In genomic region chr13:48731957-48732569, GRCh38 we compare ENCODE assay signal across 9 cellular contexts.
A peak's percentile ranks its signal among the peaks of the same experiment; 100 is the strongest.
DNase-seq lines count a peak whose midpoint lies in the region; ATAC-seq, FAIRE-seq and TF ChIP-seq lines count a peak whose summit lies in the region.
"Had no signal": no experiment of that assay in that cellular context is flagged by ENCODE, and none has a peak within 500 bp of the region (broad histone marks: within the 10 kb centered on the region; RNA-seq: fewer than 3 reads in every experiment).

No MANE protein-coding gene starts in this region.

- H3K23ac ChIP-seq in IMR-90 (ENCODE audit: low read depth, low read length): no peak overlapping the region
- no peak overlapping the region for H3K23ac ChIP-seq in H1 (ENCODE audit: insufficient read length)
- no peak overlapping the region for H3K23ac ChIP-seq in neuronal stem cell (ENCODE audit: low read depth, low read length, poor library complexity)

- no TSS peak for BruUV-seq in IMR-90 (replicated peaks; lab: Mats Ljungman, UMichigan)

- no peak for ATAC-seq in IMR-90 (ENCODE audit: low read depth)
- peak; percentile 90 for ATAC-seq in upper lobe of right lung

- H3K27me3 ChIP-seq in IMR-90 (ENCODE audit: control insufficient read depth, insufficient read depth, low read length) (peaks cover 2% of the 10 kb centered on the region; the same call in 1 of the 2 replicates), H1 (replicated peaks in 1 of 4; ENCODE audit: control insufficient read depth in 3 of 4, extremely low read depth in 1 of 4, insufficient read depth in 3 of 4, low read length in 3 of 4) (no peaks in the 10 kb centered on the region), neuronal stem cell (ENCODE audit: control insufficient read depth in 3 of 3, insufficient read depth in 3 of 3, low read depth in 1 of 3, low read length in 3 of 3) (no peaks in the 10 kb centered on the region), upper lobe of right lung (no peaks in the 10 kb centered on the region)
- H3K27me3 ChIP-seq: BLaER1 had no signal

- no peak for TF ChIP-seq EP300 in H1 (IDR thresholded peaks at IDR 0.05; ENCODE audit: borderline replicate concordance in 1 of 2, low read depth in 2 of 2, low read length in 2 of 2)

- no peak overlapping the region for H2BK15ac ChIP-seq in IMR-90 (ENCODE audit: low read depth, low read length)
- H2BK15ac ChIP-seq in H1 (ENCODE audit: low read length): no peak overlapping the region
- H2BK15ac ChIP-seq in neuronal stem cell (ENCODE audit: low read length): no peak overlapping the region

- no peak overlapping the region for H2BK120ac ChIP-seq in IMR-90 (ENCODE audit: low read depth, low read length)
- no peak overlapping the region for H2BK120ac ChIP-seq in H1 (replicated peaks; ENCODE audit: low read depth, low read length)
- H2BK120ac ChIP-seq in neuronal stem cell (ENCODE audit: low read depth, low read length): no peak overlapping the region

- DNase-seq in NCI-H146 (lab: John Stamatoyannopoulos, UW): peak; percentile 6
- no peak for DNase-seq in NCI-H146 treated with DMSO at 0.1 percent for 48 hours (lab: John Stamatoyannopoulos, UW; ENCODE audit: unreplicated experiment)
- no peak for DNase-seq in IMR-90
- DNase-seq in activated CD4-positive, alpha-beta T cell treated with anti-CD3 and anti-CD28 coated beads, Interleukin-2, amount 50 U/mL, for 4 hours: peak; percentile 53 to 55
- peak; percentile 15 to 83 for DNase-seq in H1 (ENCODE audit: low read depth in 1 of 2, low spot score in 2 of 2)
- DNase-seq in neuronal stem cell (ENCODE audit: low spot score): peak; percentile 38
- peak; percentile 69 for DNase-seq in upper lobe of right lung
- no peak for DNase-seq in epidermal melanocyte (ENCODE audit: insufficient read length, low spot score)

- TF ChIP-seq CTCF in IMR-90 (conservative IDR thresholded peaks at IDR 0.05; ENCODE audit: low read depth, low read length) (0 out of 2 replicates have a peak, but pooled peaks have one; percentile 27), H1 (IDR thresholded peaks at IDR 0.05; ENCODE audit: control extremely low read depth in 1 of 3, insufficient read depth in 1 of 3, low read depth in 1 of 3, low read length in 3 of 3) (peak; percentile 88 to 97 (median 93)), upper lobe of right lung (IDR thresholded peaks at IDR 0.05) (peak; percentile 65)

- no peaks in the 10 kb centered on the region for H3K9me1 ChIP-seq in IMR-90 (ENCODE audit: insufficient read depth, low read length)

- H2AK5ac ChIP-seq in IMR-90 (ENCODE audit: low read depth, low read length) (no peak overlapping the region; the same call in 1 of the 2 replicates), H1 (ENCODE audit: low read depth, low read length) (no peak overlapping the region), neuronal stem cell (ENCODE audit: low read depth, low read length) (no peak overlapping the region)

- no peak overlapping the region for H2BK5ac ChIP-seq in IMR-90 (ENCODE audit: low read depth, low read length, poor library complexity, severe bottlenecking)
- H2BK5ac ChIP-seq in H1 (ENCODE audit: low read depth, low read length): no peak overlapping the region
- H2BK5ac ChIP-seq in neuronal stem cell (ENCODE audit: low read length): no peak overlapping the region

- H2AK9ac ChIP-seq in IMR-90 (replicated peaks; ENCODE audit: low read depth, low read length, poor library complexity): no peak overlapping the region

- POLR2A ChIA-PET in IMR-90 (lab: Charles Lee; ENCODE audit: unreplicated experiment) (no interaction called here), H1 (lab: Charles Lee; ENCODE audit: partially characterized antibody) (no interaction called here)

- H2BK20ac ChIP-seq in IMR-90 (ENCODE audit: low read depth, low read length) (no peak overlapping the region), H1 (ENCODE audit: low read length) (no peak overlapping the region)

- H3K9me3 ChIP-seq in IMR-90 (ENCODE audit: control insufficient read depth, insufficient read depth, low read length) (no peaks in the 10 kb centered on the region), H1 (ENCODE audit: insufficient read depth in 2 of 2, low read depth in 1 of 2, low read length in 1 of 2) (no peaks in the 10 kb centered on the region), neuronal stem cell (replicated peaks in 1 of 2; ENCODE audit: control insufficient read depth in 2 of 2, insufficient read depth in 1 of 2, low read depth in 1 of 2, low read length in 2 of 2) (no peaks in the 10 kb centered on the region), upper lobe of right lung (no peaks in the 10 kb centered on the region)

- no peaks in the 10 kb centered on the region for H4K20me1 ChIP-seq in IMR-90 (ENCODE audit: insufficient read depth, low read length)
- H4K20me1 ChIP-seq in H1 (replicated peaks in 1 of 2; ENCODE audit: control insufficient read depth in 1 of 2, insufficient read depth in 2 of 2, low read length in 2 of 2): no peaks in the 10 kb centered on the region
- H4K20me1 ChIP-seq: BLaER1 had no signal

- H3K56ac ChIP-seq in IMR-90 (ENCODE audit: extremely low read depth, insufficient read depth, low read length) (no peak overlapping the region), H1 (replicated peaks; ENCODE audit: insufficient read length, low read depth, low read length) (no peak overlapping the region)

- H4K91ac ChIP-seq in IMR-90 (ENCODE audit: insufficient read depth, low read depth, low read length) (no peak overlapping the region; the same call in 1 of the 2 replicates), H1 (replicated peaks; ENCODE audit: insufficient read length, low read length) (no peak overlapping the region), neuronal stem cell (ENCODE audit: low read depth, low read length, poor library complexity) (no peak overlapping the region)

- in situ Hi-C loops in IMR-90 (cut with MboI; ENCODE audit: low sequenced_read_pairs): no loop called here

- H3K4ac ChIP-seq in IMR-90 (ENCODE audit: low read depth, low read length) (no peak overlapping the region), H1 (replicated peaks; ENCODE audit: insufficient read length, low read depth, low read length) (no peak overlapping the region), neuronal stem cell (ENCODE audit: low read length) (no peak overlapping the region)

- no peak overlapping the region for H3K27ac ChIP-seq in IMR-90 (ENCODE audit: insufficient read depth, low read length)
- H3K27ac ChIP-seq in H1 (ENCODE audit: low read depth, low read length): no peak overlapping the region
- no peak overlapping the region for H3K27ac ChIP-seq in neuronal stem cell (replicated peaks; ENCODE audit: low read length)
- no peak overlapping the region for H3K27ac ChIP-seq in upper lobe of right lung
- H3K27ac ChIP-seq: BLaER1 had no signal

- H2BK12ac ChIP-seq in H1 (ENCODE audit: low read depth, low read length) (no peak overlapping the region), neuronal stem cell (ENCODE audit: low read length) (no peak overlapping the region)

- H4K5ac ChIP-seq in IMR-90 (ENCODE audit: low read depth, low read length) (no peak overlapping the region), H1 (ENCODE audit: insufficient read length, low read depth, low read length) (no peak overlapping the region)

- H3K9ac ChIP-seq in IMR-90 (ENCODE audit: low read depth, low read length): no peak overlapping the region
- no peak overlapping the region for H3K9ac ChIP-seq in H1 (replicated peaks in 1 of 4; ENCODE audit: extremely low read depth in 1 of 4, low read depth in 3 of 4, low read length in 3 of 4)
- no peak overlapping the region for H3K9ac ChIP-seq in neuronal stem cell (ENCODE audit: low read depth, low read length, poor library complexity)
- H3K9ac ChIP-seq: BLaER1 had no signal

- TF ChIP-seq RAD21 in IMR-90 (IDR thresholded peaks at IDR 0.05; ENCODE audit: low read length) (no peak), H1 (IDR thresholded peaks at IDR 0.05 in 1 of 2, conservative IDR thresholded peaks at IDR 0.05 in 1 of 2; ENCODE audit: low read depth in 2 of 2, low read length in 2 of 2) (peak; percentile 74 to 87)

- H4K8ac ChIP-seq in IMR-90 (ENCODE audit: low read depth in 2 of 2, low read length in 2 of 2) (peak overlapping the region in 1 of 2 experiments; percentile 6; a peak in 1 of 4 replicates), H1 (ENCODE audit: extremely low read depth, insufficient read depth, low read length) (no peak overlapping the region), neuronal stem cell (ENCODE audit: low read depth, low read length) (no peak overlapping the region)

- intact Hi-C loops in IMR-90 (cut with micrococcal nuclease) (no loop called here), upper lobe of right lung (cut with DNase I) (no loop called here)

- peaks cover 2% of the 10 kb centered on the region; the same call in 1 of the 2 replicates for H3K4me1 ChIP-seq in IMR-90 (ENCODE audit: control insufficient read depth, insufficient read depth, low read length)
- H3K4me1 ChIP-seq in H1 (replicated peaks in 1 of 4; ENCODE audit: control insufficient read depth in 3 of 4, insufficient read depth in 4 of 4, low read length in 3 of 4): peaks cover 0 to 5% (median 2%) of the 10 kb centered on the region in 4 experiments; a peak in 3 of 7 replicates
- H3K4me1 ChIP-seq in neuronal stem cell (ENCODE audit: control insufficient read depth in 2 of 2, insufficient read depth in 1 of 2, low read depth in 1 of 2, low read length in 2 of 2): no peaks in the 10 kb centered on the region
- peaks cover 7% of the 10 kb centered on the region for H3K4me1 ChIP-seq in upper lobe of right lung

- CTCF ChIA-PET in IMR-90 (lab: Yijun Ruan, JAX) (no interaction called here), H1 (lab: Charles Lee; ENCODE audit: partially characterized antibody) (interaction anchor here (0.7 to 9.0 kb wide), 32 partner anchors 9 to 596 kb away, joined by 3 to 48 read pairs (median 5); no protein-coding TSS in a partner anchor)

- no peaks in the 10 kb centered on the region for H3K23me2 ChIP-seq in H1 (ENCODE audit: low read depth, low read length)

- H3K36me3 ChIP-seq in IMR-90 (ENCODE audit: control insufficient read depth, insufficient read depth, low read length) (no peaks in the 10 kb centered on the region), H1 (ENCODE audit: control insufficient read depth in 2 of 4, insufficient read depth in 4 of 4, low read length in 3 of 4) (no peaks in the 10 kb centered on the region), neuronal stem cell (replicated peaks in 1 of 2; ENCODE audit: control insufficient read depth in 2 of 2, insufficient read depth in 2 of 2, low read length in 2 of 2) (no peaks in the 10 kb centered on the region), upper lobe of right lung (no peaks in the 10 kb centered on the region)
- H3K36me3 ChIP-seq: BLaER1 had no signal

- H3K18ac ChIP-seq in IMR-90 (ENCODE audit: low read depth, low read length) (no peak overlapping the region), H1 (ENCODE audit: extremely low read depth, low read length) (no peak overlapping the region), neuronal stem cell (ENCODE audit: low read length) (no peak overlapping the region)

- TF ChIP-seq POLR2A in IMR-90 (IDR thresholded peaks at IDR 0.05; ENCODE audit: low read depth, low read length) (no peak), H1 (IDR thresholded peaks at IDR 0.05; ENCODE audit: control extremely low read depth in 1 of 2, low read depth in 2 of 2, low read length in 2 of 2) (no peak)

- dilution Hi-C loops in IMR-90 (cut with HindIII; ENCODE audit: low sequenced_read_pairs, unreplicated experiment): no loop called here

- H3K79me2 ChIP-seq in H1 (ENCODE audit: control insufficient read depth in 1 of 2, insufficient read depth in 2 of 2, low read length in 2 of 2): no peaks in the 10 kb centered on the region

- H3K79me1 ChIP-seq in IMR-90 (ENCODE audit: low read depth in 1 of 2, low read length in 2 of 2) (no peaks in the 10 kb centered on the region), H1 (ENCODE audit: low read depth, low read length) (no peaks in the 10 kb centered on the region), neuronal stem cell (ENCODE audit: low read depth, low read length) (no peaks in the 10 kb centered on the region)

- FAIRE-seq in H1 (lab: Jason Lieb, UNC): no peak

- 70% methylated on average over 13 of the region's 16 CpGs; no CpG with 5 or more reads in 1 of the 2 experiments for WGBS in IMR-90 (ENCODE audit: extremely low coverage in 2 of 2, insufficient read length in 1 of 2), 2 experiments
- 40% methylated on average over 16 of the region's 16 CpGs; no CpG with 5 or more reads in 1 of the 2 experiments for WGBS in H1 (ENCODE audit: extremely low coverage in 1 of 2, insufficient coverage in 1 of 2, insufficient read length in 1 of 2, insufficient replicate concordance in 2 of 2, low coverage in 1 of 2, low lambda C conversion rate in 2 of 2, missing lambda C conversion rate in 1 of 2), 2 experiments
- no CpG with 5 or more reads among the region's 16 CpGs for WGBS in neuronal stem cell (ENCODE audit: extremely low coverage in 2 of 2, insufficient read length in 2 of 2, insufficient replicate concordance in 1 of 2), 2 donors

- H3K14ac ChIP-seq in IMR-90 (replicated peaks; ENCODE audit: low read depth, low read length): no peak overlapping the region
- no peak overlapping the region for H3K14ac ChIP-seq in H1 (ENCODE audit: insufficient read length)
- H3K14ac ChIP-seq in neuronal stem cell (ENCODE audit: low read length): no peak overlapping the region

- H3K4me3 ChIP-seq in IMR-90 (ENCODE audit: insufficient read depth, low read depth, low read length) (no peak overlapping the region), H1 (ENCODE audit: extremely low read depth in 1 of 4, insufficient read depth in 2 of 4, low read depth in 3 of 4, low read length in 4 of 4) (no peak overlapping the region), neuronal stem cell (ENCODE audit: low read length in 2 of 2) (no peak overlapping the region), upper lobe of right lung (no peak overlapping the region)
- H3K4me3 ChIP-seq: BLaER1 had no signal

- no peak overlapping the region for H2AFZ ChIP-seq in IMR-90 (replicated peaks; ENCODE audit: low read length, poor library complexity)
- no peak overlapping the region for H2AFZ ChIP-seq in H1 (ENCODE audit: low read length)
- no peak overlapping the region for H2AFZ ChIP-seq in neuronal stem cell (ENCODE audit: low read length)

- H3K4me2 ChIP-seq in IMR-90 (ENCODE audit: low read depth, low read length): no peak overlapping the region
- H3K4me2 ChIP-seq in H1 (ENCODE audit: insufficient read depth in 1 of 2, low read depth in 2 of 2, low read length in 2 of 2): no peak overlapping the region
- no peak overlapping the region for H3K4me2 ChIP-seq in neuronal stem cell (ENCODE audit: insufficient read depth, low read length, poor library complexity, severe bottlenecking)
- H3K4me2 ChIP-seq: BLaER1 had no signal

Comparison
In these comparisons a context has a peak if more than half of its experiments do, and no peak if none do; other contexts are left out.
1. DNase-seq: peak in NCI-H146 (single experiment), activated CD4-positive, alpha-beta T cell treated with anti-CD3 and anti-CD28 coated beads, Interleukin-2, amount 50 U/mL, for 4 hours (2 of 2), H1 (2 of 2), neuronal stem cell (single experiment) and upper lobe of right lung (single experiment); none in NCI-H146 treated with DMSO at 0.1 percent for 48 hours (single experiment), IMR-90 (single experiment) and epidermal melanocyte (single experiment).
2. CTCF ChIP-seq: peak in every context shown above with its lines; median percentile 93 in H1; 65 in upper lobe of right lung; 27 in IMR-90.